In the genomic region with DNA sequence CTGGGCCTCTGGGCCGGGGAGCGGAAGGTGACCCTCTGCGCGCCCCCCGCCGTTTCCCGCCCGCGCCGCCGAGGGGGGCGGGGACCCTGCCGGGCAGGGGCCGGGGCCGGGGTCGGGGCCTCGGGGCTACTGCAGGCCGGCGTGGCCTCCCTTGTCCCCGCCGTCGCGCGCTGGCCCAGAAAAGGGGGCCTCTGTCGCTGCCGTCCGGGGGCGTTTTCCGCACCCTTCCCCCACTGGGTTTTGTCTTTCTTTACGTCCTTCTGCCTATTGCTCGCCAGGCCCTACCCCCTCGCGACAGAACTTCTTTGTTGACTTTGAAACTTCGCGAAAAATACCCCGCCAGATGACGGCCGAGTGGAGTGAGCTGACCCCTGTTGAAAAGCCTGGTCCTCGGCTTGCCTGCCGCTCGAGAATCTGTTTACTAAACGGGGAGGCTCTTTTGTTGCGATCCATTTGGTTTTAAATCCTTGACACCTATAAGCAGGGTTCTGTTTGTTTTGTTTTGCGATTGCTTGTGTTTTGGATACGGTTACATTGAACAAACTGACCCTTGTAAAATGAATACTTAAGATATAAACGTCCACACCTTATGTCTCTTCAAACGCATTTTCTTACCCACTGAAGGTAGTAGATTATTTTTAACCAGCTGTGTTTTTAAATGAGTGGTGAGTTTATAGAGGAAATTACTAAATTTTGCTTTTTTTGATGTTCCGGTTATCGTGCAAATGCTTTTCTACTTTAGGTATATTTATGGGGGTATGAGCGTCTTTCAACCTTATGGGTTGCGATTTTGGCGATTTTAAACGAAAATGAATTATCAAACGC, we compare ENCODE assay signal across 8 cellular contexts. TPM values are rescaled to one million over a fixed set of nuclear protein-coding genes. Genes with fewer than 3 reads are reported as not detected.
A peak's percentile ranks its signal among the peaks of the same experiment; 100 is the strongest.
DNase-seq lines count a peak whose midpoint lies in the region; ATAC-seq and TF ChIP-seq lines count a peak whose summit lies in the region.

No MANE protein-coding gene starts in this region.

- DNase-seq in Daoy (ENCODE audit: low read depth) (peak; percentile 33), Kasumi-1 (lab: John Stamatoyannopoulos, UW) (peak; percentile 32 to 56), cardiac fibroblast (ENCODE audit: low read depth in 2 of 2) (peak; percentile 53 to 60), GDM1 (lab: John Stamatoyannopoulos, UW) (no peak)
- peak; percentile 52 for DNase-seq in T-helper 2 cell treated with Interferon-gamma antibody and Interleukin-4, amounts not matched to agents 5 μg/mL and 100 μg/mL, for 36 hours (ENCODE audit: low spot score)
- peak; percentile 27 to 45 for DNase-seq in stimulated activated CD4-positive, alpha-beta T cell treated with anti-CD3 and anti-CD28 coated beads, Interleukin-4, amount 100 ng/mL, for 48 hours (ENCODE audit: low read depth in 2 of 2)

- H3K27me3 Mint-ChIP-seq in T-helper 2 cell treated with Interferon-gamma antibody and Interleukin-4, amounts not matched to agents 5 μg/mL and 100 μg/mL, for 36 hours (ENCODE audit: low read depth) = no peaks in the 10 kb centered on the region

- peak overlapping the region; percentile 82 to 89 for H3K4me3 ChIP-seq in cardiac fibroblast (replicated peaks in 1 of 2; ENCODE audit: low read depth in 2 of 2, low read length in 2 of 2)

- peak overlapping the region; percentile 99 for H3K4me3 Mint-ChIP-seq in T-helper 2 cell treated with Interferon-gamma antibody and Interleukin-4, amounts not matched to agents 5 μg/mL and 100 μg/mL, for 36 hours

- peak overlapping the region; percentile 99 for H3K27ac Mint-ChIP-seq in T-helper 2 cell treated with Interferon-gamma antibody and Interleukin-4, amounts not matched to agents 5 μg/mL and 100 μg/mL, for 36 hours

- H3K27ac ChIP-seq in layer of hippocampus (ENCODE audit: low read depth, low read length) = peak overlapping the region; percentile 92

- H3K9me3 Mint-ChIP-seq in T-helper 2 cell treated with Interferon-gamma antibody and Interleukin-4, amounts not matched to agents 5 μg/mL and 100 μg/mL, for 36 hours = no peaks in the 10 kb centered on the region

- TF ChIP-seq CTCF in cardiac fibroblast (IDR thresholded peaks at IDR 0.05; ENCODE audit: low read depth, low read length) = no peak

- H3K36me3 Mint-ChIP-seq in T-helper 2 cell treated with Interferon-gamma antibody and Interleukin-4, amounts not matched to agents 5 μg/mL and 100 μg/mL, for 36 hours (ENCODE audit: low read depth) = peaks cover 11% of the 10 kb centered on the region

- peak; percentile 28 for ATAC-seq in GM21723 (IDR thresholded peaks at IDR 0.05; ENCODE audit: unreplicated experiment)

- H3K27me3 ChIP-seq in layer of hippocampus (ENCODE audit: control insufficient read depth, insufficient read depth, low read length) = no peaks in the 10 kb centered on the region

- H3K4me1 Mint-ChIP-seq in T-helper 2 cell treated with Interferon-gamma antibody and Interleukin-4, amounts not matched to agents 5 μg/mL and 100 μg/mL, for 36 hours (ENCODE audit: low read depth) = peaks cover 37% of the 10 kb centered on the region

RNA-seq across cellular contexts. Expression of gene MARCHF6, which starts 0.8 kb away (rescaled TPM):
- total RNA-seq in Daoy (2014; rRNA removed; shearing (Covaris generic)) = 23.2 and 28.1 TPM in 2 replicates

RNA-seq across cellular contexts. Expression of gene CMBL, which starts 46.6 kb away (rescaled TPM):
- 1.2 and 1.4 TPM in 2 replicates for total RNA-seq in Daoy (2014; rRNA removed; shearing (Covaris generic))
